ENCODE assay signal across 1 cellular context in genomic region chr3:98564282-98565005, GRCh38.
TF ChIP-seq lines count a peak whose summit lies in the region.

No MANE protein-coding gene starts in this region.

TF ChIP-seq in GM12878, 131 proteins besides CTCF, POLR2A, EP300 and RAD21 (continued from another document and continues in another):
- TF ChIP-seq E2F4 (IDR thresholded peaks at IDR 0.05; ENCODE audit: low read depth, low read length) (no peak), YY1 (IDR thresholded peaks at IDR 0.05; ENCODE audit: low read depth, low read length) (no peak), NFYA (IDR thresholded peaks at IDR 0.05; ENCODE audit: borderline replicate concordance, low read depth, low read length) (no peak), KDM1A (IDR thresholded peaks at IDR 0.05; ENCODE audit: borderline replicate concordance) (no peak), RB1 (IDR thresholded peaks at IDR 0.05; ENCODE audit: borderline replicate concordance) (no peak), GABPA (IDR thresholded peaks at IDR 0.05; ENCODE audit: low read depth) (no peak), ZBTB4 (CRISPR knock-in tag; IDR thresholded peaks at IDR 0.05) (no peak), IRF4 (IDR thresholded peaks at IDR 0.05; ENCODE audit: low read depth, low read length) (no peak), HDAC6 (IDR thresholded peaks at IDR 0.05; ENCODE audit: unreplicated experiment) (no peak), ZNF384 (IDR thresholded peaks at IDR 0.05; ENCODE audit: borderline replicate concordance, low read depth, low read length) (peak; percentile 84), ZSCAN29 (IDR thresholded peaks at IDR 0.05) (no peak), SIN3A (IDR thresholded peaks at IDR 0.05; ENCODE audit: low read depth, low read length) (no peak), TAF1 (IDR thresholded peaks at IDR 0.05; ENCODE audit: borderline replicate concordance, low read depth, low read length) (0 out of 2 replicates have a peak, but pooled peaks have one; percentile 28), ATF2 (IDR thresholded peaks at IDR 0.05; ENCODE audit: low read length) (peak; percentile 70), SMAD1 (IDR thresholded peaks at IDR 0.05; ENCODE audit: low read depth, partially characterized antibody) (peak; percentile 42), NFXL1 (IDR thresholded peaks at IDR 0.05; ENCODE audit: borderline replicate concordance) (no peak), TBL1XR1 (IDR thresholded peaks at IDR 0.05; ENCODE audit: low read depth, low read length) (peak; percentile 31; the same call in 1 of the 2 replicates), ZNF592 (IDR thresholded peaks at IDR 0.05) (no peak), MAX (IDR thresholded peaks at IDR 0.05; ENCODE audit: low read depth, low read length) (no peak), TCF12 (IDR thresholded peaks at IDR 0.05; ENCODE audit: low read depth, low read length) (no peak), SRF (IDR thresholded peaks at IDR 0.05; ENCODE audit: low read depth in 2 of 2, low read length in 2 of 2) (no peak), ZNF274 (IDR thresholded peaks at IDR 0.05; ENCODE audit: insufficient read depth, insufficient read length) (no peak), POU2F2 (IDR thresholded peaks at IDR 0.05; ENCODE audit: borderline replicate concordance, low read depth, low read length) (no peak), SREBF1 (IDR thresholded peaks at IDR 0.05; ENCODE audit: low read length) (no peak), FOS (IDR thresholded peaks at IDR 0.05; ENCODE audit: borderline replicate concordance, extremely low read depth, insufficient read length) (no peak), BACH1 (IDR thresholded peaks at IDR 0.05; ENCODE audit: borderline replicate concordance) (0 out of 2 replicates have a peak, but pooled peaks have one; percentile 18), MXI1 (IDR thresholded peaks at IDR 0.05; ENCODE audit: low read depth, low read length) (0 out of 2 replicates have a peak, but pooled peaks have one; percentile 10), NBN (IDR thresholded peaks at IDR 0.05) (peak; percentile 8; the same call in 1 of the 2 replicates), E4F1 (IDR thresholded peaks at IDR 0.05; ENCODE audit: borderline replicate concordance, partially characterized antibody) (no peak), YBX1 (IDR thresholded peaks at IDR 0.05) (no peak), MYC (IDR thresholded peaks at IDR 0.05; ENCODE audit: insufficient read depth, insufficient read length, insufficient replicate concordance, low read length, severe bottlenecking) (no peak), ZBTB33 (IDR thresholded peaks at IDR 0.05) (no peak), FOXM1 (IDR thresholded peaks at IDR 0.05; ENCODE audit: low read depth, low read length) (no peak), DPF2 (IDR thresholded peaks at IDR 0.05) (peak; percentile 4; the same call in 1 of the 2 replicates), NFIC (IDR thresholded peaks at IDR 0.05; ENCODE audit: low read depth, low read length) (no peak), ZBED1 (IDR thresholded peaks at IDR 0.05; ENCODE audit: borderline replicate concordance) (no peak), TCF7 (IDR thresholded peaks at IDR 0.05; ENCODE audit: borderline replicate concordance) (peak; percentile 96), WRNIP1 (IDR thresholded peaks at IDR 0.05; ENCODE audit: borderline replicate concordance, low read depth, low read length) (no peak), POLR2AphosphoS5 (IDR thresholded peaks at IDR 0.05; ENCODE audit: low read length) (peak; percentile 81), MYB (IDR thresholded peaks at IDR 0.05; ENCODE audit: borderline replicate concordance, low read depth, low read length) (no peak), ASH2L (IDR thresholded peaks at IDR 0.05; ENCODE audit: borderline replicate concordance, low read depth) (no peak), KLF5 (IDR thresholded peaks at IDR 0.05; ENCODE audit: partially characterized antibody) (no peak), ZNF687 (IDR thresholded peaks at IDR 0.05) (peak; percentile 43; the same call in 1 of the 2 replicates), ATF3 (IDR thresholded peaks at IDR 0.05; ENCODE audit: borderline replicate concordance, extremely low read depth, low read depth, low read length) (no peak), SP1 (IDR thresholded peaks at IDR 0.05; ENCODE audit: low read depth, low read length) (peak; percentile 4), CEBPB (IDR thresholded peaks at IDR 0.05; ENCODE audit: borderline replicate concordance in 1 of 2, low read depth in 2 of 2, low read length in 2 of 2) (no peak), LARP7 (IDR thresholded peaks at IDR 0.05) (no peak)
